Comparison of ENCODE assay signal across 8 cellular contexts in genomic region chr10:26858707-26859034, GRCh38. TPM values are rescaled to one million over a fixed set of nuclear protein-coding genes. Genes with fewer than 3 reads are reported as not detected.
DNase-seq lines count a peak whose midpoint lies in the region; ATAC-seq, FAIRE-seq and TF ChIP-seq lines count a peak whose summit lies in the region.

No MANE protein-coding gene starts in this region.

- TF ChIP-seq POLR2A in A549 (IDR thresholded peaks at IDR 0.05; ENCODE audit: low read length): no peak

- H3K4me2 ChIP-seq in A549: peak overlapping the region; percentile 82

- peak overlapping the region; percentile 100 for H3K4me3 Mint-ChIP-seq in memory B cell

- H3K4me3 ChIP-seq in A549 (peak overlapping the region; percentile 96; the same call in 2 of the 3 replicates), HL-60 (replicated peaks; ENCODE audit: insufficient read depth, low read length) (peak overlapping the region; percentile 68), WERI-Rb-1 (ENCODE audit: low read depth, low read length) (no peak overlapping the region)

- no peaks in the 10 kb centered on the region for H3K9me3 Mint-ChIP-seq in memory B cell

- peaks cover 8% of the 10 kb centered on the region for H3K36me3 Mint-ChIP-seq in memory B cell

- H3K4me1 ChIP-seq in A549: peaks cover 33% of the 10 kb centered on the region

- WGBS in A549 (ENCODE audit: missing lambda C conversion rate): 64% methylated on average over 2 of the region's 2 CpGs

- H3K27ac Mint-ChIP-seq in memory B cell: peak overlapping the region; percentile 100

- H3K27me3 Mint-ChIP-seq in memory B cell: peaks cover 2% of the 10 kb centered on the region

- no peak for TF ChIP-seq RAD21 in A549 (conservative IDR thresholded peaks at IDR 0.05 in 1 of 2, IDR thresholded peaks at IDR 0.05 in 1 of 2)

- CTCF ChIA-PET in A549 (lab: Yijun Ruan, JAX): no interaction called here

- TF ChIP-seq EP300 in A549 (IDR thresholded peaks at IDR 0.05): no peak

- H3K4me1 Mint-ChIP-seq in memory B cell: peaks cover 34% of the 10 kb centered on the region

- H3K27me3 ChIP-seq in HL-60 (ENCODE audit: insufficient read depth, poor library complexity, severe bottlenecking) (no peaks in the 10 kb centered on the region), WERI-Rb-1 (ENCODE audit: insufficient read depth, low read depth, severe bottlenecking) (no peaks in the 10 kb centered on the region)

- no peaks in the 10 kb centered on the region for H3K36me3 ChIP-seq in WERI-Rb-1

- POLR2A ChIA-PET in A549 (lab: Yijun Ruan, JAX): no interaction called here

- ATAC-seq in A549 (no peak), memory B cell (ENCODE audit: low read depth) (no peak), GM21723 (IDR thresholded peaks at IDR 0.05; ENCODE audit: unreplicated experiment) (no peak)

- no peak for DNase-seq in A549 (ENCODE audit: low read depth in 1 of 2, low spot score in 1 of 2)
- peak in 1 of 2 experiments; percentile 31 for DNase-seq in HL-60 (ENCODE audit: low read depth in 1 of 2, low spot score in 1 of 2)
- peak; percentile 42 for DNase-seq in amniotic epithelial cell (ENCODE audit: low read depth)
- DNase-seq in memory B cell (ENCODE audit: low spot score in 2 of 2): no peak
- DNase-seq in WERI-Rb-1: no peak
- DNase-seq in NCI-H2196 treated with DMSO at 0.1 percent for 48 hours (lab: John Stamatoyannopoulos, UW; ENCODE audit: unreplicated experiment): no peak
- no peak for DNase-seq in NCI-H1092 (lab: John Stamatoyannopoulos, UW)

- H3K9me3 ChIP-seq in A549: no peaks in the 10 kb centered on the region
- no peaks in the 10 kb centered on the region for H3K9me3 ChIP-seq in WERI-Rb-1 (ENCODE audit: severe bottlenecking)

- H3K27ac ChIP-seq in A549 (no peak overlapping the region; a peak in 1 of 6 replicates), HL-60 (replicated peaks) (peak overlapping the region; percentile 95), WERI-Rb-1 (no peak overlapping the region)

- TF ChIP-seq CTCF in A549 (IDR thresholded peaks at IDR 0.05): no peak
- no peak for TF ChIP-seq CTCF in HL-60 (IDR thresholded peaks at IDR 0.05; ENCODE audit: insufficient read depth, low read length)
- TF ChIP-seq CTCF in WERI-Rb-1 (IDR thresholded peaks at IDR 0.05; ENCODE audit: low read depth, low read length): no peak

- FAIRE-seq in A549 (lab: Jason Lieb, UNC): no peak

TF ChIP-seq in A549, 52 proteins besides CTCF, POLR2A, EP300 and RAD21:
- TF ChIP-seq KDM1A (IDR thresholded peaks at IDR 0.05; ENCODE audit: low read depth): no peak

RNA-seq across cellular contexts. Expression of gene ABI1, which starts 2.1 kb away (rescaled TPM):
- polyA plus RNA-seq in A549 (2011; rRNA removed) (56.3 and 67.6 TPM in 2 replicates), A549 (2017; fragmentation: RNase III; extraction: RNeasy Plus Mini Kit Qiagen cat#74134 plus additional on column Dnase treatment) (34.3 to 36.2 TPM (median 35.8 TPM) in 3 replicates)
- 30.0 and 37.4 TPM in 2 replicates for polyA plus RNA-seq in A549 (2012; cell fraction: cytosol; rRNA removed)
- polyA plus RNA-seq in A549 (2012; cell fraction: nucleus; rRNA removed): 18.0 and 29.4 TPM in 2 replicates
- 27.3 and 33.1 TPM in 2 replicates for polyA minus RNA-seq in A549 (2011; rRNA and poly(A)+ RNA removed)
